In genomic region chr6:163414117-163414366, GRCh38 we compare ENCODE assay signal across 8 cellular contexts.
DNase-seq lines count a peak whose midpoint lies in the region; ATAC-seq and TF ChIP-seq lines count a peak whose summit lies in the region.

No MANE protein-coding gene starts in this region.

- peak overlapping the region; percentile 91 for H3K27ac Mint-ChIP-seq in activated T-cell treated with anti-CD3 and anti-CD28 coated beads, Interleukin-2, amount 50 U/mL, for 24 hours

- peak overlapping the region; percentile 86 for H3K4me3 Mint-ChIP-seq in activated T-cell treated with anti-CD3 and anti-CD28 coated beads, Interleukin-2, amount 50 U/mL, for 24 hours

- H3K9ac ChIP-seq in mucosa of rectum (ENCODE audit: low read depth in 1 of 2, low read length in 2 of 2) = peak overlapping the region in 1 of 2 donors; percentile 70

- H3K4me1 Mint-ChIP-seq in activated T-cell treated with anti-CD3 and anti-CD28 coated beads, Interleukin-2, amount 50 U/mL, for 24 hours (ENCODE audit: low read depth) = peaks cover 31% of the 10 kb centered on the region

- no peak for TF ChIP-seq CTCF in cardiac fibroblast (IDR thresholded peaks at IDR 0.05; ENCODE audit: low read depth, low read length)

- no peak for DNase-seq in activated T-cell treated with anti-CD3 and anti-CD28 coated beads, Interleukin-2, amount 50 U/mL, for 24 hours
- DNase-seq in activated T-cell treated with anti-CD3 and anti-CD28 coated beads, Interleukin-2, amount 50 U/mL, for 48 hours = no peak
- DNase-seq in cardiac fibroblast (ENCODE audit: low read depth in 2 of 2) (peak in 1 of 2 donors; percentile 95), Kasumi-1 (lab: John Stamatoyannopoulos, UW) (no peak), COR-L47 (lab: John Stamatoyannopoulos, UW) (no peak)
- no peak for DNase-seq in effector CD4-positive, alpha-beta T cell

- no peaks in the 10 kb centered on the region for H3K27me3 Mint-ChIP-seq in activated T-cell treated with anti-CD3 and anti-CD28 coated beads, Interleukin-2, amount 50 U/mL, for 24 hours

- H3K4me1 ChIP-seq in mucosa of rectum (ENCODE audit: control insufficient read depth in 2 of 2, insufficient read depth in 2 of 2, low read length in 2 of 2) = no peaks in the 10 kb centered on the region

- H3K9me3 Mint-ChIP-seq in activated T-cell treated with anti-CD3 and anti-CD28 coated beads, Interleukin-2, amount 50 U/mL, for 24 hours = no peaks in the 10 kb centered on the region

- H3K27ac ChIP-seq in mucosa of rectum (ENCODE audit: low read depth in 2 of 2, low read length in 2 of 2) = peak overlapping the region; percentile 92 to 94

- peaks cover 8% of the 10 kb centered on the region for H3K36me3 Mint-ChIP-seq in activated T-cell treated with anti-CD3 and anti-CD28 coated beads, Interleukin-2, amount 50 U/mL, for 24 hours (ENCODE audit: low read depth)

- peaks cover 3 to 32% of the 10 kb centered on the region in 2 donors for H3K27me3 ChIP-seq in mucosa of rectum (ENCODE audit: control insufficient read depth in 2 of 2, insufficient read depth in 2 of 2, low read length in 2 of 2)

- no peaks in the 10 kb centered on the region for H3K9me3 ChIP-seq in mucosa of rectum (ENCODE audit: control insufficient read depth in 2 of 2, low read length in 2 of 2)

- H3K36me3 ChIP-seq in mucosa of rectum (ENCODE audit: control insufficient read depth in 2 of 2, insufficient read depth in 2 of 2, low read length in 2 of 2) = no peaks in the 10 kb centered on the region

- H3K4me3 ChIP-seq in cardiac fibroblast (replicated peaks in 1 of 2; ENCODE audit: low read depth in 2 of 2, low read length in 2 of 2) (peak overlapping the region; percentile 61 to 74), mucosa of rectum (ENCODE audit: low read length in 2 of 2) (peak overlapping the region; percentile 57 to 65)

- peak; percentile 14 for ATAC-seq in HG03520 (IDR thresholded peaks at IDR 0.05; ENCODE audit: unreplicated experiment)
